ENCODE assay signal across 11 cellular contexts in genomic region chr11:48170840-48171233, GRCh38. TPM values are rescaled to one million over a fixed set of nuclear protein-coding genes. Genes with fewer than 3 reads are reported as not detected.
DNase-seq lines count a peak whose midpoint lies in the region; ATAC-seq and TF ChIP-seq lines count a peak whose summit lies in the region.
"Had no signal": no experiment of that assay in that cellular context is flagged by ENCODE, and none has a peak within 500 bp of the region (broad histone marks: within the 10 kb centered on the region; RNA-seq: fewer than 3 reads in every experiment).

No MANE protein-coding gene starts in this region.

- WGBS in heart left ventricle, 4 donors, result 61 to 68% (median 64%) methylated on average over 4 of the region's 4 CpGs

- H3K4me3 ChIP-seq in heart left ventricle (peak overlapping the region in 5 of 12 donors; percentile 1 to 30 (median 10)), Caco-2 (ENCODE audit: low read depth, low read length) (no peak overlapping the region)

- no TSS peak for BruUV-seq in Caco-2 (replicated peaks; lab: Mats Ljungman, UMichigan)

- CTCF ChIA-PET in activated CD8-positive, alpha-beta memory T cell treated with anti-CD3 and anti-CD28 coated beads, Interleukin-2, amount 10 ng/mL, durations not matched to agents 7 days and 5 days (lab: Charles Lee), result interaction anchor here (0.7 to 0.9 kb wide), 2 partner anchors 13 to 236 kb away, joined by 3 read pairs; no protein-coding TSS in a partner anchor
- CTCF ChIA-PET in Caco-2 (lab: Charles Lee), result no interaction called here

- no peak for TF ChIP-seq CTCF in heart left ventricle (IDR thresholded peaks at IDR 0.05)
- TF ChIP-seq CTCF in Caco-2 (IDR thresholded peaks at IDR 0.05; ENCODE audit: insufficient read depth in 1 of 2, low read depth in 1 of 2, low read length in 1 of 2, severe bottlenecking in 1 of 2, unreplicated experiment in 1 of 2), result no peak

- peak overlapping the region; percentile 71 to 92 (median 86) for H3K27ac ChIP-seq in heart left ventricle

- intact Hi-C loops in heart left ventricle (cut with DNase I), result loop anchor here in 2 of 10 donors (5.0 to 10.0 kb wide), 3 partner anchors 136 to 996 kb away; partner anchors contain the start of gene OR4S1 (in 2 of the 2)
- intact Hi-C loops in Caco-2 (cut with micrococcal nuclease; ENCODE audit: unreplicated experiment), result loop anchor here (10.0 kb wide), 1 partner anchor 1354 kb away; no protein-coding TSS in a partner anchor

- no peaks in the 10 kb centered on the region for H3K9me3 Mint-ChIP-seq in activated CD8-positive, alpha-beta memory T cell treated with anti-CD3 and anti-CD28 coated beads, Interleukin-2, amount 10 ng/mL, durations not matched to agents 7 days and 5 days (ENCODE audit: low read depth)
- no peaks in the 10 kb centered on the region for H3K9me3 Mint-ChIP-seq in stimulated activated naive B cell treated with anti-CD40 and anti-IgM and Interleukin-4, amounts not matched to agents 10 μg/mL and 1 μg/mL and 100 μg/mL, for 72 hours
- no peaks in the 10 kb centered on the region for H3K9me3 Mint-ChIP-seq in Caco-2 (ENCODE audit: unreplicated experiment)
- H3K9me3 Mint-ChIP-seq: activated T-helper 2 cell treated with anti-CD3 and anti-CD28 coated beads, Interferon-gamma antibody, Interleukin-2, Interleukin-4, amounts not matched to agents 10 μg/mL and 5 μg/mL and 100 μg/mL, durations not matched to agents 14 hours and 24 hours and 36 hours had no signal

- H3K36me3 Mint-ChIP-seq in activated CD8-positive, alpha-beta memory T cell treated with anti-CD3 and anti-CD28 coated beads, Interleukin-2, amount 10 ng/mL, durations not matched to agents 7 days and 5 days, result peaks cover 22% of the 10 kb centered on the region
- H3K36me3 Mint-ChIP-seq in stimulated activated naive B cell treated with anti-CD40 and anti-IgM and Interleukin-4, amounts not matched to agents 10 μg/mL and 1 μg/mL and 100 μg/mL, for 72 hours, result peaks cover 17 to 34% of the 10 kb centered on the region in 2 donors
- no peaks in the 10 kb centered on the region for H3K36me3 Mint-ChIP-seq in Caco-2 (ENCODE audit: insufficient read depth, unreplicated experiment)

- H3K27me3 ChIP-seq in heart left ventricle (no peaks in the 10 kb centered on the region), Caco-2 (replicated peaks; ENCODE audit: control insufficient read depth, insufficient read depth, low read length) (no peaks in the 10 kb centered on the region)

- TF ChIP-seq POLR2A in heart left ventricle (IDR thresholded peaks at IDR 0.05), result no peak

- peaks cover 0 to 28% (median 0%) of the 10 kb centered on the region in 9 donors for H3K36me3 ChIP-seq in heart left ventricle
- H3K36me3 ChIP-seq in Caco-2 (ENCODE audit: control insufficient read depth, insufficient read depth, low read length), result no peaks in the 10 kb centered on the region

- DNase-seq in activated CD8-positive, alpha-beta memory T cell treated with anti-CD3 and anti-CD28 coated beads, Interleukin-2, amount 10 ng/mL, durations not matched to agents 7 days and 5 days, result no peak
- no peak for DNase-seq in activated CD8-positive, alpha-beta memory T cell treated with anti-CD3 and anti-CD28 coated beads, Interleukin-2, amount 50 U/mL, for 48 hours
- peak; percentile 85 for DNase-seq in RPMI7951 (ENCODE audit: low read depth)
- no peak for DNase-seq in heart left ventricle
- no peak for DNase-seq in stimulated activated naive B cell treated with anti-CD40 and anti-IgM and Interleukin-4, amounts not matched to agents 10 μg/mL and 1 μg/mL and 100 μg/mL, for 72 hours
- no peak for DNase-seq in glomerular visceral epithelial cell (ENCODE audit: extremely low spot score)
- DNase-seq in Caco-2, result no peak
- DNase-seq: NCI-H1436 had no signal

- peaks cover 18% of the 10 kb centered on the region for H3K4me1 Mint-ChIP-seq in activated CD8-positive, alpha-beta memory T cell treated with anti-CD3 and anti-CD28 coated beads, Interleukin-2, amount 10 ng/mL, durations not matched to agents 7 days and 5 days
- H3K4me1 Mint-ChIP-seq in stimulated activated naive B cell treated with anti-CD40 and anti-IgM and Interleukin-4, amounts not matched to agents 10 μg/mL and 1 μg/mL and 100 μg/mL, for 72 hours, result peaks cover 15 to 41% of the 10 kb centered on the region in 2 donors
- no peaks in the 10 kb centered on the region for H3K4me1 Mint-ChIP-seq in Caco-2 (ENCODE audit: low read depth, unreplicated experiment)

- H3K9me3 ChIP-seq in heart left ventricle (no peaks in the 10 kb centered on the region), Caco-2 (no peaks in the 10 kb centered on the region)

- no peak for ATAC-seq in activated CD8-positive, alpha-beta memory T cell treated with anti-CD3 and anti-CD28 coated beads, Interleukin-2, amount 10 ng/mL, durations not matched to agents 7 days and 5 days
- ATAC-seq in heart left ventricle (no peak), HG03139 (IDR thresholded peaks at IDR 0.05; ENCODE audit: unreplicated experiment) (no peak)
- ATAC-seq in stimulated activated naive B cell treated with anti-CD40 and anti-IgM and Interleukin-4, amounts not matched to agents 10 μg/mL and 1 μg/mL and 100 μg/mL, for 72 hours (replicated peaks), result peak; percentile 67 to 75

- no peaks in the 10 kb centered on the region for H3K27me3 Mint-ChIP-seq in activated CD8-positive, alpha-beta memory T cell treated with anti-CD3 and anti-CD28 coated beads, Interleukin-2, amount 10 ng/mL, durations not matched to agents 7 days and 5 days
- no peaks in the 10 kb centered on the region for H3K27me3 Mint-ChIP-seq in stimulated activated naive B cell treated with anti-CD40 and anti-IgM and Interleukin-4, amounts not matched to agents 10 μg/mL and 1 μg/mL and 100 μg/mL, for 72 hours
- no peaks in the 10 kb centered on the region for H3K27me3 Mint-ChIP-seq in Caco-2 (ENCODE audit: insufficient read depth, unreplicated experiment)

- peak overlapping the region; percentile 37 for H3K27ac Mint-ChIP-seq in activated CD8-positive, alpha-beta memory T cell treated with anti-CD3 and anti-CD28 coated beads, Interleukin-2, amount 10 ng/mL, durations not matched to agents 7 days and 5 days
- peak overlapping the region; percentile 37 for H3K27ac Mint-ChIP-seq in stimulated activated naive B cell treated with anti-CD40 and anti-IgM and Interleukin-4, amounts not matched to agents 10 μg/mL and 1 μg/mL and 100 μg/mL, for 72 hours
- no peak overlapping the region for H3K27ac Mint-ChIP-seq in Caco-2 (ENCODE audit: unreplicated experiment)
- H3K27ac Mint-ChIP-seq: activated T-helper 2 cell treated with anti-CD3 and anti-CD28 coated beads, Interferon-gamma antibody, Interleukin-2, Interleukin-4, amounts not matched to agents 10 μg/mL and 5 μg/mL and 100 μg/mL, durations not matched to agents 14 hours and 24 hours and 36 hours had no signal

- H3K4me1 ChIP-seq in heart left ventricle (peaks cover 0 to 54% (median 31%) of the 10 kb centered on the region in 12 donors), Caco-2 (no peaks in the 10 kb centered on the region)

- POLR2A ChIA-PET in Caco-2 (lab: Charles Lee), result no interaction called here

- H3K4me3 Mint-ChIP-seq in activated CD8-positive, alpha-beta memory T cell treated with anti-CD3 and anti-CD28 coated beads, Interleukin-2, amount 10 ng/mL, durations not matched to agents 7 days and 5 days, result no peak overlapping the region
- H3K4me3 Mint-ChIP-seq in stimulated activated naive B cell treated with anti-CD40 and anti-IgM and Interleukin-4, amounts not matched to agents 10 μg/mL and 1 μg/mL and 100 μg/mL, for 72 hours, result no peak overlapping the region
- H3K4me3 Mint-ChIP-seq in Caco-2 (ENCODE audit: unreplicated experiment), result no peak overlapping the region

RNA-seq across cellular contexts. Expression of gene OR4B1, which starts 45.8 kb away (rescaled TPM):
- not detected for total RNA-seq in activated CD8-positive, alpha-beta memory T cell treated with anti-CD3 and anti-CD28 coated beads, Interleukin-2, amount 10 ng/mL, durations not matched to agents 7 days and 5 days
- total RNA-seq in RPMI7951 (2014; rRNA removed; shearing (Covaris generic)), result not detected in 2 replicates
- total RNA-seq in heart left ventricle (not detected), Caco-2 (2022) (not detected in 2 replicates)
- polyA plus RNA-seq in heart left ventricle, result not detected
- total RNA-seq: activated T-helper 2 cell treated with anti-CD3 and anti-CD28 coated beads, Interferon-gamma antibody, Interleukin-2, Interleukin-4, amounts not matched to agents 10 μg/mL and 5 μg/mL and 100 μg/mL, durations not matched to agents 14 hours and 24 hours and 36 hours; H1 had no signal
- polyA plus RNA-seq: H1 had no signal

Comparison
In these comparisons a context has a peak if more than half of its experiments do, and no peak if none do; other contexts are left out.
1. ATAC-seq: peak in stimulated activated naive B cell treated with anti-CD40 and anti-IgM and Interleukin-4, amounts not matched to agents 10 μg/mL and 1 μg/mL and 100 μg/mL, for 72 hours (2 of 2); none in activated CD8-positive, alpha-beta memory T cell treated with anti-CD3 and anti-CD28 coated beads, Interleukin-2, amount 10 ng/mL, durations not matched to agents 7 days and 5 days (single experiment), heart left ventricle (0 of 4) and HG03139 (single experiment).